Comparison of ENCODE assay signal across 8 cellular contexts in the genomic region with DNA sequence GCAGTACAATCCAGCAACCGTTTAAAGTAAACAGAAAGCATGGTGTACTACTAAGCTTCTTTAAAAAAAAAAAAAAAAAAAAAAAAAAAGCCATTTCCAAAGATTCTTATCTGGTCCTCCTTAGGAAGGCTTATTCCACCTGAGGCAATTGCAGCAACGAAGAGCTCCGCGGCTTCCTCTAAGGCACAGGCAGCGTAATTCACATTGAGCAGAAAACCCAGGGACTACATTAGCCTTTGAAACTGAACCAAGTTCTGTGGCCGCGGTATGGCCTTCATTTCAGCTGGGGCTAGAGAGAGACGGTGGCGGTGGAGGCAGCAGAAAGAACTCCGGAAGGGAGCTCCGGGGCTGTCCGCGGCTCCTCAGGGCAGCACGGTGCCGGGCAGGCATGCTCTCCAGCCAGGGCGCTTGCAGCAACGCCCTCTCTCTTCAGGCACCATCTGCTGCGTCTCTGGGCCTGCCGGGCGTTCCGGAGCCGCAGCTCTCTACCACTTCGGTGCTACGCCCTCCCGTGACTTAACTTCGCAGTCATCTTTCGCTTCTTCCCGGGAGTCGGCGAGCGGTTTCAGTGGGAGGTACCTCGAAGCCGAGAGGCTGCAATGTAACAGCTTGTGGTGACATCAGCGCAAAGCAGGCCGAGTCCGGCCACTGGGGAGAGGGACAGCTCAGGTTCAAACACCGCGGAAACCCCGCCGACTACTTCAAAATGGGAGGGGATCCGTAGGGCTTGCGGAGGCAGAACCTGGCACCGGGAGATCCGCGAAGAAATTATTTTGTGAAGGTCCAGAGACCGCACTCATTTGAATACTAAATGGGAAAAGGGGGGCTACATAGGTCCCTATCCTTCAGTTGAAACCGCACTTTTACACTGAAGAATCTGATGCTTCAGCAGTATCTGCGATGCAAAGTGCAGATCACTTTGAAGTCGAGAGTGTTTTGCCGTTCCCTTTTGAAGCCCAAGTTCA.
DNase-seq lines count a peak whose midpoint lies in the region; ATAC-seq, FAIRE-seq and TF ChIP-seq lines count a peak whose summit lies in the region.

No MANE protein-coding gene starts in this region.

- peaks cover 18 to 30% (median 28%) of the 10 kb centered on the region in 3 donors for H3K4me1 ChIP-seq in skeletal muscle tissue (ENCODE audit: control insufficient read depth in 3 of 3, insufficient read depth in 3 of 3, low read length in 3 of 3)

- H3K27me3 ChIP-seq in skeletal muscle tissue (ENCODE audit: control insufficient read depth in 3 of 3, insufficient read depth in 3 of 3, low read length in 3 of 3) = no peaks in the 10 kb centered on the region

- peak; percentile 97 for ATAC-seq in GM18519 (IDR thresholded peaks at IDR 0.05; ENCODE audit: low FRiP score, unreplicated experiment)
- ATAC-seq in HG03025 (IDR thresholded peaks at IDR 0.05; ENCODE audit: low FRiP score, unreplicated experiment) = peak; percentile 93

- H3K4me3 ChIP-seq in cardiac fibroblast (replicated peaks in 1 of 2; ENCODE audit: low read depth in 2 of 2, low read length in 2 of 2) (peak overlapping the region; percentile 49 to 63), skeletal muscle tissue (ENCODE audit: low read length in 3 of 3) (peak overlapping the region; percentile 74 to 90 (median 77))

- peak overlapping the region; percentile 83 for H3K27ac ChIP-seq in skeletal muscle tissue (ENCODE audit: low read depth, low read length)

- H3K36me3 ChIP-seq in skeletal muscle tissue (ENCODE audit: control insufficient read depth in 3 of 3, insufficient read depth in 3 of 3, low read length in 3 of 3) = no peaks in the 10 kb centered on the region

- peak; percentile 86 to 94 for DNase-seq in NCI-H2081 (lab: John Stamatoyannopoulos, UW)
- DNase-seq in UCSD-AML1 (lab: John Stamatoyannopoulos, UW; ENCODE audit: unreplicated experiment) = peak; percentile 36
- peak; percentile 97 to 98 for DNase-seq in cardiac fibroblast (ENCODE audit: low read depth in 2 of 2)
- DNase-seq in iPS-NIHi7 (ENCODE audit: extremely low spot score) = peak; percentile 85

- TF ChIP-seq CTCF in cardiac fibroblast (IDR thresholded peaks at IDR 0.05; ENCODE audit: low read depth, low read length) = peak; percentile 4

- H3K9ac ChIP-seq in skeletal muscle tissue (ENCODE audit: low read depth in 1 of 3, low read length in 3 of 3) = peak overlapping the region; percentile 83 to 94 (median 84)

- no peaks in the 10 kb centered on the region for H3K9me3 ChIP-seq in skeletal muscle tissue (ENCODE audit: control insufficient read depth in 3 of 3, low read length in 3 of 3)

- FAIRE-seq in A204.1 (lab: Jason Lieb, UNC) = peak; percentile 87

Comparison
In these comparisons a context has a peak if more than half of its experiments do, and no peak if none do; other contexts are left out.
1. Peak in every context shown above with its lines: DNase-seq, ATAC-seq, H3K4me3 ChIP-seq and H3K27ac ChIP-seq.
2. DNase-seq: peak in every context shown above with its lines; median percentile 98 in cardiac fibroblast; 90 in NCI-H2081; 85 in iPS-NIHi7; 36 in UCSD-AML1.